1 cellular context compared by ENCODE assay signal in the genomic region with DNA sequence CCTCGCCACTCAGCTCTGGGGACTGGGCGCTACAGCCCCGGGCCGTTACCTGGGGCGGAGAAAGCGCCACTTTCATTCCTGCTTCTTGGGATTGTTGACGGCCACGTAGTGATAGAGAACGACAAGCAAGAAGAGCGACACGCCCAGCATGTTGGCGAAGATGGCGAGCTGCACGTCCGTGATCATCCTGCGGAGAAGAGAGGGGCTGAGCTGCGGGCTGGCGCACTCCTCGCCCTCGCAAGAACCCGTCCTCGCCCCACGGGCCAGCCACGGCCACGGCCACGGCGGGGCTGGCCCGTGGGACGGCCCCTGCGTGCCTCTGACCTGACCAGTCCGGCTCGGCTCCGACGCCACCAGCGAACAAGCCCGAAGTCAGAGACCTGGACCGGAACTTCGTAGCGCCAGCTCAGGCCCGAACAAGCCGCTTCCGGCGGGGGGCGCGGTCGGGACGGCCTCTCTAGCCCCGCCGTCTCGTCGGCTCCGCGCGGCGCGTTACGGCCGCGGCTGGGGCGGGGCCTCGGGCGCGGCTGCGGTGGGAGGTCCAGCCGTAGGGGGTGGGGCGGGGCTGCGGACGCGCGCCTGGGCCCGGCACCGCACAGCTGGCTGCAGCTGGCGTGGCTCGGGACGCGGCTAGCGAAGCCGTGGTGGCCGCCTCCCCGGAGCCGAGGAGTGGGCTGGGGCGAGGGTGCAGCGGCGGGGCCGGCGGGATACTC.
TF ChIP-seq lines count a peak whose summit lies in the region.

A gene (minus strand): TSS at position 378 of the 713 bp plus-strand sequence.

TF ChIP-seq in IMR-90, 13 proteins besides CTCF, POLR2A, EP300 and RAD21 (continued from another document):
- TF ChIP-seq, protein P1, sequence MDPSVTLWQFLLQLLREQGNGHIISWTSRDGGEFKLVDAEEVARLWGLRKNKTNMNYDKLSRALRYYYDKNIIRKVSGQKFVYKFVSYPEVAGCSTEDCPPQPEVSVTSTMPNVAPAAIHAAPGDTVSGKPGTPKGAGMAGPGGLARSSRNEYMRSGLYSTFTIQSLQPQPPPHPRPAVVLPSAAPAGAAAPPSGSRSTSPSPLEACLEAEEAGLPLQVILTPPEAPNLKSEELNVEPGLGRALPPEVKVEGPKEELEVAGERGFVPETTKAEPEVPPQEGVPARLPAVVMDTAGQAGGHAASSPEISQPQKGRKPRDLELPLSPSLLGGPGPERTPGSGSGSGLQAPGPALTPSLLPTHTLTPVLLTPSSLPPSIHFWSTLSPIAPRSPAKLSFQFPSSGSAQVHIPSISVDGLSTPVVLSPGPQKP (IDR thresholded peaks at IDR 0.05; ENCODE audit: borderline replicate concordance, low read depth, low read length): no peak
- peak; percentile 49; the same call in 1 of the 2 replicates for TF ChIP-seq MAZ (IDR thresholded peaks at IDR 0.05; ENCODE audit: borderline replicate concordance, low read depth, low read length)
TF ChIP-seq in IMR-90: peak in this region for 4.
